9 cellular contexts compared by ENCODE assay signal in genomic region chr9:112443200-112443599, GRCh38. TPM values are rescaled to one million over a fixed set of nuclear protein-coding genes. Genes with fewer than 3 reads are reported as not detected.
DNase-seq lines count a peak whose midpoint lies in the region; ATAC-seq and TF ChIP-seq lines count a peak whose summit lies in the region.
"Had no signal": no experiment of that assay in that cellular context is flagged by ENCODE, and none has a peak within 500 bp of the region (broad histone marks: within the 10 kb centered on the region; RNA-seq: fewer than 3 reads in every experiment).

No MANE protein-coding gene starts in this region.

- peak; percentile 32 for DNase-seq in Jurkat, Clone E6-1 (ENCODE audit: low read depth, low spot score)
- DNase-seq in activated T-helper 1 cell treated with anti-CD3 and anti-CD28 coated beads, Interleukin-12 subunit alpha, Interleukin-12 subunit beta, Interleukin-2, Interleukin-4 antibody, amounts not matched to agents 30 ng/mL and 10 ng/mL and 1 ng/mL, durations not matched to agents 14 hours and 24 hours and 36 hours (ENCODE audit: low spot score), result peak; percentile 7
- DNase-seq in left lobe of liver (ENCODE audit: low spot score) (no peak), neuronal stem cell (ENCODE audit: low spot score) (no peak)
- no peak for DNase-seq in T-helper 2 cell treated with Interferon-gamma antibody and Interleukin-4, amounts not matched to agents 5 μg/mL and 100 μg/mL, for 36 hours (ENCODE audit: low spot score)

- H3K9ac ChIP-seq in neuronal stem cell (ENCODE audit: low read depth, low read length, poor library complexity), result no peak overlapping the region

- no peak overlapping the region for H2BK5ac ChIP-seq in neuronal stem cell (ENCODE audit: low read length)

- H3F3A ChIP-seq in DOHH2 (ENCODE audit: control insufficient read depth, insufficient read depth), result no peaks in the 10 kb centered on the region; the same call in 1 of the 2 replicates

- H2AFZ ChIP-seq in neuronal stem cell (ENCODE audit: low read length), result no peak overlapping the region

- H3K9me3 ChIP-seq in DOHH2 (ENCODE audit: control insufficient read depth, insufficient read depth, low read length), result no peaks in the 10 kb centered on the region
- H3K9me3 ChIP-seq in neuronal stem cell (replicated peaks in 1 of 2; ENCODE audit: control insufficient read depth in 2 of 2, insufficient read depth in 1 of 2, low read depth in 1 of 2, low read length in 2 of 2), result no peaks in the 10 kb centered on the region
- H3K9me3 ChIP-seq: SJSA1 had no signal

- no peak overlapping the region for H3K27ac Mint-ChIP-seq in activated T-helper 1 cell treated with anti-CD3 and anti-CD28 coated beads, Interleukin-12 subunit alpha, Interleukin-12 subunit beta, Interleukin-2, Interleukin-4 antibody, amounts not matched to agents 30 ng/mL and 10 ng/mL and 1 ng/mL, durations not matched to agents 14 hours and 24 hours and 36 hours
- no peak overlapping the region for H3K27ac Mint-ChIP-seq in T-helper 2 cell treated with Interferon-gamma antibody and Interleukin-4, amounts not matched to agents 5 μg/mL and 100 μg/mL, for 36 hours

- peaks cover 6% of the 10 kb centered on the region for H3K36me3 Mint-ChIP-seq in activated T-helper 1 cell treated with anti-CD3 and anti-CD28 coated beads, Interleukin-12 subunit alpha, Interleukin-12 subunit beta, Interleukin-2, Interleukin-4 antibody, amounts not matched to agents 30 ng/mL and 10 ng/mL and 1 ng/mL, durations not matched to agents 14 hours and 24 hours and 36 hours (ENCODE audit: low read depth)
- H3K36me3 Mint-ChIP-seq in T-helper 2 cell treated with Interferon-gamma antibody and Interleukin-4, amounts not matched to agents 5 μg/mL and 100 μg/mL, for 36 hours (ENCODE audit: low read depth), result peaks cover 3% of the 10 kb centered on the region

- no peak overlapping the region for H3K18ac ChIP-seq in neuronal stem cell (ENCODE audit: low read length)

- H3K36me3 ChIP-seq in DOHH2 (ENCODE audit: control insufficient read depth, low read length), result no peaks in the 10 kb centered on the region
- H3K36me3 ChIP-seq in neuronal stem cell (replicated peaks in 1 of 2; ENCODE audit: control insufficient read depth in 2 of 2, insufficient read depth in 2 of 2, low read length in 2 of 2), result peaks cover 2 to 47% of the 10 kb centered on the region in 2 donors
- H3K36me3 ChIP-seq: SJSA1 had no signal

- H3K27ac ChIP-seq in DOHH2 (ENCODE audit: low read depth, low read length) (no peak overlapping the region), neuronal stem cell (replicated peaks; ENCODE audit: low read length) (no peak overlapping the region)
- H3K27ac ChIP-seq: SJSA1 had no signal

- H3K27me3 ChIP-seq in DOHH2 (ENCODE audit: control insufficient read depth, low read length) (no peaks in the 10 kb centered on the region), neuronal stem cell (ENCODE audit: control insufficient read depth in 3 of 3, insufficient read depth in 3 of 3, low read depth in 1 of 3, low read length in 3 of 3) (no peaks in the 10 kb centered on the region)
- H3K27me3 ChIP-seq: SJSA1 had no signal

- H3K4me1 ChIP-seq in DOHH2 (ENCODE audit: control insufficient read depth, low read length) (peaks cover 24% of the 10 kb centered on the region), neuronal stem cell (ENCODE audit: control insufficient read depth in 2 of 2, insufficient read depth in 1 of 2, low read depth in 1 of 2, low read length in 2 of 2) (no peaks in the 10 kb centered on the region)
- H3K4me1 ChIP-seq: SJSA1 had no signal

- no peak overlapping the region for H3K23ac ChIP-seq in neuronal stem cell (ENCODE audit: low read depth, low read length, poor library complexity)

- H3K27me3 Mint-ChIP-seq in activated T-helper 1 cell treated with anti-CD3 and anti-CD28 coated beads, Interleukin-12 subunit alpha, Interleukin-12 subunit beta, Interleukin-2, Interleukin-4 antibody, amounts not matched to agents 30 ng/mL and 10 ng/mL and 1 ng/mL, durations not matched to agents 14 hours and 24 hours and 36 hours (ENCODE audit: insufficient read depth), result no peaks in the 10 kb centered on the region
- no peaks in the 10 kb centered on the region for H3K27me3 Mint-ChIP-seq in T-helper 2 cell treated with Interferon-gamma antibody and Interleukin-4, amounts not matched to agents 5 μg/mL and 100 μg/mL, for 36 hours (ENCODE audit: low read depth)

- no peaks in the 10 kb centered on the region for H3K9me2 ChIP-seq in DOHH2 (replicated peaks; ENCODE audit: control insufficient read depth, low read length)

- no peak overlapping the region for H3K4ac ChIP-seq in neuronal stem cell (ENCODE audit: low read length)

- no peak overlapping the region for H4K8ac ChIP-seq in neuronal stem cell (ENCODE audit: low read depth, low read length)

- H3K4me2 ChIP-seq in DOHH2 (ENCODE audit: low read length) (no peak overlapping the region), neuronal stem cell (ENCODE audit: insufficient read depth, low read length, poor library complexity, severe bottlenecking) (no peak overlapping the region)

- peak; percentile 69 for TF ChIP-seq CTCF in DOHH2 (IDR thresholded peaks at IDR 0.05; ENCODE audit: low read depth, low read length, poor library complexity, severe bottlenecking)

- no peak overlapping the region for H4K91ac ChIP-seq in neuronal stem cell (ENCODE audit: low read depth, low read length, poor library complexity)

- H3K4me3 ChIP-seq in DOHH2 (ENCODE audit: low read length) (no peak overlapping the region), neuronal stem cell (ENCODE audit: low read length in 2 of 2) (no peak overlapping the region)
- H3K4me3 ChIP-seq in Jurkat, Clone E6-1 (ENCODE audit: low read length), result no peak overlapping the region
- H3K4me3 ChIP-seq: SJSA1 had no signal

- no peaks in the 10 kb centered on the region for H3K79me1 ChIP-seq in neuronal stem cell (ENCODE audit: low read depth, low read length)

- no peak overlapping the region for H2BK120ac ChIP-seq in neuronal stem cell (ENCODE audit: low read depth, low read length)

- intact Hi-C loops in activated T-helper 1 cell treated with anti-CD3 and anti-CD28 coated beads, Interleukin-12 subunit alpha, Interleukin-12 subunit beta, Interleukin-2, Interleukin-4 antibody, amounts not matched to agents 30 ng/mL and 10 ng/mL and 1 ng/mL, durations not matched to agents 14 hours and 24 hours and 36 hours (cut with micrococcal nuclease), result loop anchor here (1.0 to 5.0 kb wide), 3 partner anchors 274 to 374 kb away; partner anchors contain the start of gene INIP

- no peak overlapping the region for H2BK15ac ChIP-seq in neuronal stem cell (ENCODE audit: low read length)

- no peak overlapping the region for H2AK5ac ChIP-seq in neuronal stem cell (ENCODE audit: low read depth, low read length)

- no peaks in the 10 kb centered on the region for H3K9me3 Mint-ChIP-seq in activated T-helper 1 cell treated with anti-CD3 and anti-CD28 coated beads, Interleukin-12 subunit alpha, Interleukin-12 subunit beta, Interleukin-2, Interleukin-4 antibody, amounts not matched to agents 30 ng/mL and 10 ng/mL and 1 ng/mL, durations not matched to agents 14 hours and 24 hours and 36 hours
- H3K9me3 Mint-ChIP-seq in T-helper 2 cell treated with Interferon-gamma antibody and Interleukin-4, amounts not matched to agents 5 μg/mL and 100 μg/mL, for 36 hours, result no peaks in the 10 kb centered on the region

- no peak overlapping the region for H3K4me3 Mint-ChIP-seq in activated T-helper 1 cell treated with anti-CD3 and anti-CD28 coated beads, Interleukin-12 subunit alpha, Interleukin-12 subunit beta, Interleukin-2, Interleukin-4 antibody, amounts not matched to agents 30 ng/mL and 10 ng/mL and 1 ng/mL, durations not matched to agents 14 hours and 24 hours and 36 hours
- H3K4me3 Mint-ChIP-seq in T-helper 2 cell treated with Interferon-gamma antibody and Interleukin-4, amounts not matched to agents 5 μg/mL and 100 μg/mL, for 36 hours, result no peak overlapping the region

- no peaks in the 10 kb centered on the region for H4K20me1 ChIP-seq in DOHH2 (ENCODE audit: control insufficient read depth, insufficient read depth, low read depth, low read length)

- no peaks in the 10 kb centered on the region for H3K79me2 ChIP-seq in DOHH2 (ENCODE audit: control insufficient read depth, low read length)

- H3K14ac ChIP-seq in neuronal stem cell (ENCODE audit: low read length), result no peak overlapping the region

- ATAC-seq in left lobe of liver (peak; percentile 53), HG03097 (IDR thresholded peaks at IDR 0.05; ENCODE audit: low FRiP score, unreplicated experiment) (no peak), GM19395 (IDR thresholded peaks at IDR 0.05; ENCODE audit: unreplicated experiment) (no peak)

- no peak overlapping the region for H2BK12ac ChIP-seq in neuronal stem cell (ENCODE audit: low read length)

- peaks cover 11% of the 10 kb centered on the region for H3K4me1 Mint-ChIP-seq in activated T-helper 1 cell treated with anti-CD3 and anti-CD28 coated beads, Interleukin-12 subunit alpha, Interleukin-12 subunit beta, Interleukin-2, Interleukin-4 antibody, amounts not matched to agents 30 ng/mL and 10 ng/mL and 1 ng/mL, durations not matched to agents 14 hours and 24 hours and 36 hours (ENCODE audit: low read depth)
- H3K4me1 Mint-ChIP-seq in T-helper 2 cell treated with Interferon-gamma antibody and Interleukin-4, amounts not matched to agents 5 μg/mL and 100 μg/mL, for 36 hours (ENCODE audit: low read depth), result peaks cover 13% of the 10 kb centered on the region

RNA-seq across cellular contexts. Expression of gene KIAA1958, which starts 43.4 kb away (rescaled TPM):
- 14.1 TPM for polyA plus RNA-seq in Jurkat, Clone E6-1 (2012; ENCODE audit: insufficient read depth, insufficient read length)
- total RNA-seq in activated T-helper 1 cell treated with anti-CD3 and anti-CD28 coated beads, Interleukin-12 subunit alpha, Interleukin-12 subunit beta, Interleukin-2, Interleukin-4 antibody, amounts not matched to agents 30 ng/mL and 10 ng/mL and 1 ng/mL, durations not matched to agents 14 hours and 24 hours and 36 hours, result 8.2 and 8.6 TPM in 2 replicates
- total RNA-seq in left lobe of liver, result 7.8 TPM
- 17.6 TPM for polyA plus RNA-seq in neuronal stem cell (2013, experiment 1 of 2)
- 17.8 TPM for polyA plus RNA-seq in neuronal stem cell (2013, experiment 2 of 2)

Comparison
In these comparisons a context has a peak if more than half of its experiments do, and no peak if none do; other contexts are left out.
1. DNase-seq: peak in Jurkat, Clone E6-1 (single experiment) and activated T-helper 1 cell treated with anti-CD3 and anti-CD28 coated beads, Interleukin-12 subunit alpha, Interleukin-12 subunit beta, Interleukin-2, Interleukin-4 antibody, amounts not matched to agents 30 ng/mL and 10 ng/mL and 1 ng/mL, durations not matched to agents 14 hours and 24 hours and 36 hours (single experiment); none in left lobe of liver (single experiment), T-helper 2 cell treated with Interferon-gamma antibody and Interleukin-4, amounts not matched to agents 5 μg/mL and 100 μg/mL, for 36 hours (single experiment) and neuronal stem cell (single experiment).